8 cellular contexts compared by ENCODE assay signal in the genomic region with DNA sequence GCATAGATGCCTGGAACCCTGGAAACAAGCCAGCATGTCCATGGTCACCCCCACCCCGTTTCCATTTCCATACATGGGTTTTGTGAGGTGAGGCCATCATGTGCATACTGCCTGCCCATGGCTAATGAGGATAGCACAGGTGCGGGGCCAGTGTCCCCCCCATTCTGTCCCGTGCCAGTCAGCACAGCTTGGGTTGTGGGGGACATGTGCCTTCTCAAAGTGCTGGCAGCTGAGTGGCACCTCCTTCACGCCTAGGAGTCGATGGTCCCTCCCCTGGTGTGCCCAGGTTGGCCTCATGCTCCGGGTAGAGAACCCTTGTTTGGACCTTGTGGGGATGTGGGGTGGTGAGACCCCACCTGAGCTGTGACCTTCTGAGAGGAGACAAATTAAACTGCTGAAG. TPM values are rescaled to one million over a fixed set of nuclear protein-coding genes. Genes with fewer than 3 reads are reported as not detected.
DNase-seq lines count a peak whose midpoint lies in the region; TF ChIP-seq lines count a peak whose summit lies in the region.
"Had no signal": no experiment of that assay in that cellular context is flagged by ENCODE, and none has a peak within 500 bp of the region (broad histone marks: within the 10 kb centered on the region; RNA-seq: fewer than 3 reads in every experiment).

No MANE protein-coding gene starts in this region.

- no peak overlapping the region for H4K91ac ChIP-seq in trophoblast cell (ENCODE audit: low read depth, low read length)

- peaks cover 18% of the 10 kb centered on the region for H3K4me1 ChIP-seq in fibroblast of lung (ENCODE audit: control insufficient read depth, extremely low read depth, insufficient read depth, low read length)
- peaks cover 3% of the 10 kb centered on the region in 2 experiments for H3K4me1 ChIP-seq in trophoblast cell (ENCODE audit: control insufficient read depth in 1 of 2, insufficient read depth in 2 of 2, low read length in 2 of 2)
- peaks cover 68 to 100% (median 93%) of the 10 kb centered on the region in 6 donors for H3K4me1 ChIP-seq in spleen

- no peak overlapping the region for H3K4me2 ChIP-seq in fibroblast of lung (ENCODE audit: extremely low read depth, insufficient read depth, low read length)
- H3K4me2 ChIP-seq in trophoblast cell (ENCODE audit: low read length), result no peak overlapping the region

- H3K9me3 ChIP-seq in SK-N-MC (ENCODE audit: low read depth, low read length), result no peaks in the 10 kb centered on the region
- H3K9me3 ChIP-seq in fibroblast of lung (ENCODE audit: control insufficient read depth, insufficient read depth, low read depth, low read length), result no peaks in the 10 kb centered on the region
- H3K9me3 ChIP-seq in trophoblast cell (ENCODE audit: insufficient read depth, low read depth, low read length), result no peaks in the 10 kb centered on the region
- H3K9me3 ChIP-seq in spleen, result no peaks in the 10 kb centered on the region

- H3K27ac ChIP-seq in SK-N-MC (peak overlapping the region; percentile 28; the same call in 1 of the 2 replicates), fibroblast of lung (ENCODE audit: insufficient read depth, low read length) (peak overlapping the region; percentile 23), trophoblast cell (ENCODE audit: low read depth, low read length) (no peak overlapping the region), spleen (peak overlapping the region in 3 of 8 donors; percentile 8 to 64 (median 40))

- H3K9ac ChIP-seq in SK-N-MC (ENCODE audit: insufficient read length) (no peak overlapping the region), fibroblast of lung (ENCODE audit: insufficient read depth, low read length) (no peak overlapping the region), trophoblast cell (ENCODE audit: low read length) (no peak overlapping the region)

- no peak overlapping the region for H2BK12ac ChIP-seq in trophoblast cell (ENCODE audit: low read length)

- peaks cover 4% of the 10 kb centered on the region for H4K20me1 ChIP-seq in fibroblast of lung (ENCODE audit: control insufficient read depth, extremely low read depth, insufficient read depth, low read length)

- WGBS in trophoblast cell (ENCODE audit: extremely low coverage, insufficient coverage, insufficient read length), result no CpG with 5 or more reads among the region's 6 CpGs
- WGBS in spleen, 5 donors, result 64 to 75% (median 68%) methylated on average over 5 to 6 of the region's 6 CpGs

- no peak overlapping the region for H2AFZ ChIP-seq in fibroblast of lung (ENCODE audit: low read length)
- H2AFZ ChIP-seq in trophoblast cell (ENCODE audit: insufficient read depth, low read length, poor library complexity), result peak overlapping the region; percentile 56

- H3K27me3 ChIP-seq in fibroblast of lung (ENCODE audit: control insufficient read depth, insufficient read depth, low read length), result no peaks in the 10 kb centered on the region
- no peaks in the 10 kb centered on the region for H3K27me3 ChIP-seq in trophoblast cell (ENCODE audit: insufficient read depth, low read length)
- no peaks in the 10 kb centered on the region for H3K27me3 ChIP-seq in spleen (replicated peaks in 1 of 7)

- no peak for TF ChIP-seq POLR2A in spleen (IDR thresholded peaks at IDR 0.05)

- H3K14ac ChIP-seq in trophoblast cell (ENCODE audit: low read length), result no peak overlapping the region

- no peak overlapping the region for H2BK120ac ChIP-seq in trophoblast cell (ENCODE audit: insufficient read depth, low read length, poor library complexity)

- no peak overlapping the region for H4K8ac ChIP-seq in trophoblast cell (ENCODE audit: low read depth, low read length)

- H3K4me3 ChIP-seq in SK-N-MC (no peak overlapping the region), fibroblast of lung (replicated peaks in 1 of 4; ENCODE audit: control extremely low read depth in 1 of 4, insufficient read depth in 1 of 4, low read depth in 3 of 4, low read length in 4 of 4) (no peak overlapping the region), trophoblast cell (ENCODE audit: low read depth, low read length) (peak overlapping the region; percentile 37), spleen (no peak overlapping the region)
- H3K4me3 ChIP-seq: skin epidermis had no signal

- intact Hi-C loops in spleen (cut with DNase I; ENCODE audit: low total_unique reads), result no loop called here

- no peak overlapping the region for H4K12ac ChIP-seq in trophoblast cell (ENCODE audit: low read depth, low read length)

- no peaks in the 10 kb centered on the region for H3K79me1 ChIP-seq in trophoblast cell (ENCODE audit: low read length)

- no peak overlapping the region for H2BK5ac ChIP-seq in trophoblast cell (ENCODE audit: low read depth, low read length, poor library complexity)

- DNase-seq in G401 (ENCODE audit: low spot score) (peak; percentile 24), SK-N-MC (ENCODE audit: low read depth, low spot score) (no peak), fibroblast of lung (ENCODE audit: low read depth in 2 of 2) (no peak), trophoblast cell (no peak), globus pallidus (ENCODE audit: low spot score) (no peak), spleen (no peak), OCI-M1 (lab: John Stamatoyannopoulos, UW) (no peak)

- H3K18ac ChIP-seq in trophoblast cell (ENCODE audit: low read length), result no peak overlapping the region

- no peak overlapping the region for H3K23ac ChIP-seq in trophoblast cell (ENCODE audit: low read length)

- in situ Hi-C loops in G401 (cut with HindIII; ENCODE audit: low sequenced_read_pairs), result no loop called here

- TF ChIP-seq CTCF in fibroblast of lung (conservative IDR thresholded peaks at IDR 0.05 in 1 of 2, IDR thresholded peaks at IDR 0.05 in 1 of 2; ENCODE audit: low read depth in 1 of 2, low read length in 2 of 2) (no peak), spleen (IDR thresholded peaks at IDR 0.05 in 8 of 11, conservative IDR thresholded peaks at IDR 0.05 in 3 of 11) (no peak)

- H3K79me2 ChIP-seq in fibroblast of lung (ENCODE audit: control insufficient read depth, insufficient read depth, low read length), result peaks cover 95% of the 10 kb centered on the region
- H3K79me2 ChIP-seq in trophoblast cell (ENCODE audit: control insufficient read depth, insufficient read depth, low read length, poor library complexity), result peaks cover 29% of the 10 kb centered on the region

- H3K4ac ChIP-seq in trophoblast cell (ENCODE audit: low read depth, low read length), result peak overlapping the region; percentile 83

- H3K36me3 ChIP-seq in SK-N-MC (ENCODE audit: insufficient read depth, low read length) (peaks cover 25% of the 10 kb centered on the region; the same call in 1 of the 2 replicates), fibroblast of lung (ENCODE audit: control insufficient read depth, insufficient read depth, low read length) (no peaks in the 10 kb centered on the region), trophoblast cell (ENCODE audit: control insufficient read depth in 1 of 2, insufficient read depth in 2 of 2, low read length in 2 of 2) (peaks cover 3% of the 10 kb centered on the region in 2 experiments), spleen (peaks cover 0 to 7% (median 0%) of the 10 kb centered on the region in 6 donors)

- H2AK5ac ChIP-seq in trophoblast cell (ENCODE audit: low read length), result no peak overlapping the region

RNA-seq across cellular contexts. Expression of gene YY1, which starts 7.2 kb away (rescaled TPM):
- 60.4 and 70.4 TPM in 2 replicates for total RNA-seq in G401 (2014; rRNA removed; shearing (Covaris generic))
- total RNA-seq in fibroblast of lung (37.5 and 40.8 TPM in 2 replicates), spleen (10 to 100 TPM; 53.7 to 64.1 (median 58.3) TPM)
- polyA plus RNA-seq in fibroblast of lung (33.8 and 41.9 TPM in 2 replicates), spleen (10 to 100 TPM; 28.4 to 34.1 (median 31.0) TPM)
- 41.6 and 46.1 TPM in 2 replicates for polyA plus RNA-seq in fibroblast of lung (2012)
- polyA minus RNA-seq in fibroblast of lung (ENCODE audit: low replicate concordance), result 12.4 and 17.8 TPM in 2 replicates
- polyA plus RNA-seq in trophoblast cell (2013), result 88.5 and 92.7 TPM in 2 replicates
